Comparison of ENCODE assay signal across 1 cellular context in the genomic region with DNA sequence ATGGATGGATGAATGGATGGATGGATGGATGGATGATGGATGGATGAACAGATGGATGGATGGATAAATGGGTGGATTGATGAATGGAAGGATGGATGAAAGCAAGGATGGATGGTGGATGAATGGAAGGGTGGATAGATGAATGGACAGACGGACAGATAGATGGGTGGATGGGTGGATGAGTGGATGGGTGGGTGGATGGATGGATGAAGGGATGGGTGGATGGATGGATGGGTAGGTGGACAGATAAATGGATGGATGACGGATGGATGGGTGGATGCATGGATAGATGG.
TF ChIP-seq lines count a peak whose summit lies in the region.

No MANE protein-coding gene starts in this region.

TF ChIP-seq in GM12878, 131 proteins besides CTCF, POLR2A, EP300 and RAD21:
- no peak for TF ChIP-seq ZBED1 (IDR thresholded peaks at IDR 0.05; ENCODE audit: borderline replicate concordance)
- TF ChIP-seq CEBPB (IDR thresholded peaks at IDR 0.05; ENCODE audit: borderline replicate concordance in 1 of 2, low read depth in 2 of 2, low read length in 2 of 2), result no peak
- TF ChIP-seq, protein P1, sequence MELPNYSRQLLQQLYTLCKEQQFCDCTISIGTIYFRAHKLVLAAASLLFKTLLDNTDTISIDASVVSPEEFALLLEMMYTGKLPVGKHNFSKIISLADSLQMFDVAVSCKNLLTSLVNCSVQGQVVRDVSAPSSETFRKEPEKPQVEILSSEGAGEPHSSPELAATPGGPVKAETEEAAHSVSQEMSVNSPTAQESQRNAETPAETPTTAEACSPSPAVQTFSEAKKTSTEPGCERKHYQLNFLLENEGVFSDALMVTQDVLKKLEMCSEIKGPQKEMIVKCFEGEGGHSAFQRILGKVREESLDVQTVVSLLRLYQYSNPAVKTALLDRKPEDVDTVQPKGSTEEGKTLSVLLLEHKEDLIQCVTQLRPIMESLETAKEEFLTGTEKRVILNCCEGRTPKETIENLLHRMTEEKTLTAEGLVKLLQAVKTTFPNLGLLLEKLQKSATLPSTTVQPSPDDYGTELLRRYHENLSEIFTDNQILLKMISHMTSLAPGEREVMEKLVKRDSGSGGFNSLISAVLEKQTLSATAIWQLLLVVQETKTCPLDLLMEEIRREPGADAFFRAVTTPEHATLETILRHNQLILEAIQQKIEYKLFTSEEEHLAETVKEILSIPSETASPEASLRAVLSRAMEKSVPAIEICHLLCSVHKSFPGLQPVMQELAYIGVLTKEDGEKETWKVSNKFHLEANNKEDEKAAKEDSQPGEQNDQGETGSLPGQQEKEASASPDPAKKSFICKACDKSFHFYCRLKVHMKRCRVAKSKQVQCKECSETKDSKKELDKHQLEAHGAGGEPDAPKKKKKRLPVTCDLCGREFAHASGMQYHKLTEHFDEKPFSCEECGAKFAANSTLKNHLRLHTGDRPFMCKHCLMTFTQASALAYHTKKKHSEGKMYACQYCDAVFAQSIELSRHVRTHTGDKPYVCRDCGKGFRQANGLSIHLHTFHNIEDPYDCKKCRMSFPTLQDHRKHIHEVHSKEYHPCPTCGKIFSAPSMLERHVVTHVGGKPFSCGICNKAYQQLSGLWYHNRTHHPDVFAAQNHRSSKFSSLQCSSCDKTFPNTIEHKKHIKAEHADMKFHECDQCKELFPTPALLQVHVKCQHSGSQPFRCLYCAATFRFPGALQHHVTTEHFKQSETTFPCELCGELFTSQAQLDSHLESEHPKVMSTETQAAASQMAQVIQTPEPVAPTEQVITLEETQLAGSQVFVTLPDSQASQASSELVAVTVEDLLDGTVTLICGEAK (IDR thresholded peaks at IDR 0.05; ENCODE audit: borderline replicate concordance), result no peak
- TF ChIP-seq, protein P2, sequence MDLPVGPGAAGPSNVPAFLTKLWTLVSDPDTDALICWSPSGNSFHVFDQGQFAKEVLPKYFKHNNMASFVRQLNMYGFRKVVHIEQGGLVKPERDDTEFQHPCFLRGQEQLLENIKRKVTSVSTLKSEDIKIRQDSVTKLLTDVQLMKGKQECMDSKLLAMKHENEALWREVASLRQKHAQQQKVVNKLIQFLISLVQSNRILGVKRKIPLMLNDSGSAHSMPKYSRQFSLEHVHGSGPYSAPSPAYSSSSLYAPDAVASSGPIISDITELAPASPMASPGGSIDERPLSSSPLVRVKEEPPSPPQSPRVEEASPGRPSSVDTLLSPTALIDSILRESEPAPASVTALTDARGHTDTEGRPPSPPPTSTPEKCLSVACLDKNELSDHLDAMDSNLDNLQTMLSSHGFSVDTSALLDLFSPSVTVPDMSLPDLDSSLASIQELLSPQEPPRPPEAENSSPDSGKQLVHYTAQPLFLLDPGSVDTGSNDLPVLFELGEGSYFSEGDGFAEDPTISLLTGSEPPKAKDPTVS (IDR thresholded peaks at IDR 0.05; ENCODE audit: low read depth, low read length), result no peak
- TF ChIP-seq PAX8 (IDR thresholded peaks at IDR 0.05), result no peak
- TF ChIP-seq MTA3 (IDR thresholded peaks at IDR 0.05; ENCODE audit: borderline replicate concordance, low read length), result no peak
- TF ChIP-seq, protein P3, sequence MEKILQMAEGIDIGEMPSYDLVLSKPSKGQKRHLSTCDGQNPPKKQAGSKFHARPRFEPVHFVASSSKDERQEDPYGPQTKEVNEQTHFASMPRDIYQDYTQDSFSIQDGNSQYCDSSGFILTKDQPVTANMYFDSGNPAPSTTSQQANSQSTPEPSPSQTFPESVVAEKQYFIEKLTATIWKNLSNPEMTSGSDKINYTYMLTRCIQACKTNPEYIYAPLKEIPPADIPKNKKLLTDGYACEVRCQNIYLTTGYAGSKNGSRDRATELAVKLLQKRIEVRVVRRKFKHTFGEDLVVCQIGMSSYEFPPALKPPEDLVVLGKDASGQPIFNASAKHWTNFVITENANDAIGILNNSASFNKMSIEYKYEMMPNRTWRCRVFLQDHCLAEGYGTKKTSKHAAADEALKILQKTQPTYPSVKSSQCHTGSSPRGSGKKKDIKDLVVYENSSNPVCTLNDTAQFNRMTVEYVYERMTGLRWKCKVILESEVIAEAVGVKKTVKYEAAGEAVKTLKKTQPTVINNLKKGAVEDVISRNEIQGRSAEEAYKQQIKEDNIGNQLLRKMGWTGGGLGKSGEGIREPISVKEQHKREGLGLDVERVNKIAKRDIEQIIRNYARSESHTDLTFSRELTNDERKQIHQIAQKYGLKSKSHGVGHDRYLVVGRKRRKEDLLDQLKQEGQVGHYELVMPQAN (conservative IDR thresholded peaks at IDR 0.05), result no peak
- TF ChIP-seq, protein P4, sequence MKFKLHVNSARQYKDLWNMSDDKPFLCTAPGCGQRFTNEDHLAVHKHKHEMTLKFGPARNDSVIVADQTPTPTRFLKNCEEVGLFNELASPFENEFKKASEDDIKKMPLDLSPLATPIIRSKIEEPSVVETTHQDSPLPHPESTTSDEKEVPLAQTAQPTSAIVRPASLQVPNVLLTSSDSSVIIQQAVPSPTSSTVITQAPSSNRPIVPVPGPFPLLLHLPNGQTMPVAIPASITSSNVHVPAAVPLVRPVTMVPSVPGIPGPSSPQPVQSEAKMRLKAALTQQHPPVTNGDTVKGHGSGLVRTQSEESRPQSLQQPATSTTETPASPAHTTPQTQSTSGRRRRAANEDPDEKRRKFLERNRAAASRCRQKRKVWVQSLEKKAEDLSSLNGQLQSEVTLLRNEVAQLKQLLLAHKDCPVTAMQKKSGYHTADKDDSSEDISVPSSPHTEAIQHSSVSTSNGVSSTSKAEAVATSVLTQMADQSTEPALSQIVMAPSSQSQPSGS (IDR thresholded peaks at IDR 0.05; ENCODE audit: low read length), result no peak
- no peak for TF ChIP-seq ASH2L (IDR thresholded peaks at IDR 0.05; ENCODE audit: borderline replicate concordance, low read depth)
- TF ChIP-seq, protein P5, sequence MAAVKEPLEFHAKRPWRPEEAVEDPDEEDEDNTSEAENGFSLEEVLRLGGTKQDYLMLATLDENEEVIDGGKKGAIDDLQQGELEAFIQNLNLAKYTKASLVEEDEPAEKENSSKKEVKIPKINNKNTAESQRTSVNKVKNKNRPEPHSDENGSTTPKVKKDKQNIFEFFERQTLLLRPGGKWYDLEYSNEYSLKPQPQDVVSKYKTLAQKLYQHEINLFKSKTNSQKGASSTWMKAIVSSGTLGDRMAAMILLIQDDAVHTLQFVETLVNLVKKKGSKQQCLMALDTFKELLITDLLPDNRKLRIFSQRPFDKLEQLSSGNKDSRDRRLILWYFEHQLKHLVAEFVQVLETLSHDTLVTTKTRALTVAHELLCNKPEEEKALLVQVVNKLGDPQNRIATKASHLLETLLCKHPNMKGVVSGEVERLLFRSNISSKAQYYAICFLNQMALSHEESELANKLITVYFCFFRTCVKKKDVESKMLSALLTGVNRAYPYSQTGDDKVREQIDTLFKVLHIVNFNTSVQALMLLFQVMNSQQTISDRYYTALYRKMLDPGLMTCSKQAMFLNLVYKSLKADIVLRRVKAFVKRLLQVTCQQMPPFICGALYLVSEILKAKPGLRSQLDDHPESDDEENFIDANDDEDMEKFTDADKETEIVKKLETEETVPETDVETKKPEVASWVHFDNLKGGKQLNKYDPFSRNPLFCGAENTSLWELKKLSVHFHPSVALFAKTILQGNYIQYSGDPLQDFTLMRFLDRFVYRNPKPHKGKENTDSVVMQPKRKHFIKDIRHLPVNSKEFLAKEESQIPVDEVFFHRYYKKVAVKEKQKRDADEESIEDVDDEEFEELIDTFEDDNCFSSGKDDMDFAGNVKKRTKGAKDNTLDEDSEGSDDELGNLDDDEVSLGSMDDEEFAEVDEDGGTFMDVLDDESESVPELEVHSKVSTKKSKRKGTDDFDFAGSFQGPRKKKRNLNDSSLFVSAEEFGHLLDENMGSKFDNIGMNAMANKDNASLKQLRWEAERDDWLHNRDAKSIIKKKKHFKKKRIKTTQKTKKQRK (IDR thresholded peaks at IDR 0.05; ENCODE audit: low read depth, low read length), result no peak
- TF ChIP-seq SP1 (IDR thresholded peaks at IDR 0.05; ENCODE audit: low read depth, low read length), result no peak
- TF ChIP-seq RFX5 (IDR thresholded peaks at IDR 0.05; ENCODE audit: low read depth, low read length), result no peak
- no peak for TF ChIP-seq MYB (IDR thresholded peaks at IDR 0.05; ENCODE audit: borderline replicate concordance, low read depth, low read length)
